ENCODE assay signal across 8 cellular contexts in the genomic region with DNA sequence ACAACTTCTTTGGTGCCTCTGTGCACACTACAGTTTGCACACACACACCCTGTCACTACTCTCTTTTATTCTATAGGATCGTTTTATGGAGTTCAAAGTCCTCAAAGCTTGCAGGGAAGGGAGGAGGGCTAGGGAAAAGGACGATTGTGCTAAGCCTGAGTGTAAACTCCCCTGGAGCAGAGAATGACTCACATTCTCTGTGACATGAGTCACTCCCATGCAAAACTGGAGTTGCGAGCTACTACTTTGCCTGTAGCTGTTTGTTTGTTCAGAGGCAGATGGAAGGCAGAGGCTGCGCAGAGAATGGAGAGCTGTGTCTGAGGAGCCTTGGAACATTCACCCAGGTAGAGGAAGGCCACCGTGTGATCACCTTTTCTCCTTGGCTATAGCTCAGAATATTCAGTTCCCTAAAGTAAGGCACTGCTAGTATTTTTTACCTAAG.
DNase-seq lines count a peak whose midpoint lies in the region; ATAC-seq, FAIRE-seq and TF ChIP-seq lines count a peak whose summit lies in the region.

No MANE protein-coding gene starts in this region.

- DNase-seq in AG04449 (ENCODE audit: low read depth, low spot score) (peak; percentile 45), NCI-H2107 (lab: John Stamatoyannopoulos, UW) (peak; percentile 17), K562 (ENCODE audit: extremely low read depth in 1 of 4, low spot score in 3 of 4) (peak; percentile 32 to 78 (median 55)), iris pigment epithelial cell (ENCODE audit: low read depth) (peak; percentile 95), germinal center (ENCODE audit: low spot score) (no peak)

- no peaks in the 10 kb centered on the region for H3K9me1 ChIP-seq in K562 (ENCODE audit: control insufficient read depth, insufficient read depth, low read length)

- CTCF ChIA-PET in AG04449 (lab: Yijun Ruan, JAX) (interaction anchor here (0.6 to 4.2 kb wide), 8 partner anchors 12 to 202 kb away, joined by 3 to 26 read pairs (median 3); no protein-coding TSS in a partner anchor), K562 (lab: Yijun Ruan, JAX; ENCODE audit: low intra/inter-chr PET ratio) (no interaction called here)

- peak; percentile 44; the same call in 1 of the 2 replicates for TF ChIP-seq EP300 in K562 (IDR thresholded peaks at IDR 0.05; ENCODE audit: low read length)

- H3K9ac ChIP-seq in K562 (ENCODE audit: insufficient read depth in 1 of 2, low read depth in 2 of 2, low read length in 2 of 2) (peak overlapping the region; percentile 14 to 39; a peak in 3 of 4 replicates), stomach smooth muscle (ENCODE audit: low read length in 2 of 2) (peak overlapping the region; percentile 2 to 43)

- H3K36me3 ChIP-seq in K562 (ENCODE audit: control insufficient read depth, insufficient read depth, low read length), result no peaks in the 10 kb centered on the region
- no peaks in the 10 kb centered on the region for H3K36me3 ChIP-seq in stomach smooth muscle (ENCODE audit: control insufficient read depth in 2 of 2, insufficient read depth in 2 of 2, low read length in 2 of 2)

- no peak for TF ChIP-seq POLR2A in K562 (conservative IDR thresholded peaks at IDR 0.05)

- H3K79me2 ChIP-seq in K562 (ENCODE audit: control insufficient read depth, insufficient read depth, low read length), result no peaks in the 10 kb centered on the region

- 3% methylated on average over 5 of the region's 5 CpGs for whole genome bisulfite sequencing in K562 (ENCODE audit: insufficient coverage, low coverage, missing lambda C conversion rate)

- BruUV-seq in K562 (replicated peaks; lab: Mats Ljungman, UMichigan), result no TSS peak

- H3K27me3 ChIP-seq in K562 (ENCODE audit: control insufficient read depth in 2 of 2, insufficient read depth in 2 of 2, low read length in 2 of 2) (no peaks in the 10 kb centered on the region), stomach smooth muscle (ENCODE audit: control insufficient read depth in 1 of 2, insufficient read depth in 2 of 2, low read length in 2 of 2) (no peaks in the 10 kb centered on the region)

- H3K27ac ChIP-seq in K562 (ENCODE audit: extremely low read depth, low read depth, low read length), result peak overlapping the region; percentile 48; the same call in 2 of the 3 replicates
- H3K27ac ChIP-seq in stomach smooth muscle (ENCODE audit: low read length), result no peak overlapping the region

- H3K4me2 ChIP-seq in K562 (ENCODE audit: insufficient read depth, low read length), result peak overlapping the region; percentile 63

- no peaks in the 10 kb centered on the region for H3K9me3 ChIP-seq in K562 (replicated peaks; ENCODE audit: control insufficient read depth, insufficient read depth, low read depth, low read length)
- no peaks in the 10 kb centered on the region for H3K9me3 ChIP-seq in stomach smooth muscle (ENCODE audit: control insufficient read depth in 2 of 2, low read length in 2 of 2)

- FAIRE-seq in K562 (lab: Jason Lieb, UNC), result peak; percentile 97

- ATAC-seq in GM18519 (IDR thresholded peaks at IDR 0.05; ENCODE audit: low FRiP score, unreplicated experiment) (peak; percentile 98), HG02938 (IDR thresholded peaks at IDR 0.05; ENCODE audit: unreplicated experiment) (peak; percentile 94), K562 (peak; percentile 96)

- POLR2A ChIA-PET in AG04449 (lab: Yijun Ruan, JAX), result interaction anchor here (0.9 to 1.4 kb wide), 3 partner anchors 16 to 82 kb away, joined by 3 to 5 read pairs (median 4); a partner anchor contains a TSS
- POLR2A ChIA-PET in K562 (lab: Yijun Ruan, JAX), result interaction anchor here (1.0 to 1.3 kb wide), 3 partner anchors 8 to 34 kb away, joined by 3 to 4 read pairs (median 3); no protein-coding TSS in a partner anchor

- TF ChIP-seq RAD21 in K562 (CRISPR knock-in tag; conservative IDR thresholded peaks at IDR 0.05 in 1 of 2, IDR thresholded peaks at IDR 0.05 in 1 of 2), result no peak

- no peak overlapping the region; the same call in none of the 2 replicates for H2AFZ ChIP-seq in K562 (ENCODE audit: low read depth, low read length)

- no peaks in the 10 kb centered on the region; a peak in 2 of 5 replicates for H3K4me1 ChIP-seq in K562 (replicated peaks in 1 of 2; ENCODE audit: control insufficient read depth in 2 of 2, insufficient read depth in 2 of 2, low read length in 2 of 2)
- peaks cover 10% of the 10 kb centered on the region for H3K4me1 ChIP-seq in stomach smooth muscle (ENCODE audit: control insufficient read depth, insufficient read depth, low read length)

- no peak for TF ChIP-seq CTCF in AG04449 (IDR thresholded peaks at IDR 0.05; ENCODE audit: insufficient read depth, low read length, missing control alignments)
- no peak for TF ChIP-seq CTCF in K562 (IDR thresholded peaks at IDR 0.05 in 2 of 3, conservative IDR thresholded peaks at IDR 0.05 in 1 of 3; ENCODE audit: insufficient read depth in 2 of 3, low read depth in 1 of 3, low read length in 3 of 3)

- H3K4me3 ChIP-seq in AG04449 (ENCODE audit: low read depth, low read length) (no peak overlapping the region), K562 (peak overlapping the region; percentile 10; the same call in 1 of the 2 replicates), stomach smooth muscle (ENCODE audit: low read length in 2 of 2) (peak overlapping the region; percentile 9 to 52)

- in situ Hi-C loops in K562 (cut with MboI), result no loop called here

- intact Hi-C loops in K562 (cut with micrococcal nuclease), result no loop called here

- H4K20me1 ChIP-seq in K562 (replicated peaks; ENCODE audit: control insufficient read depth, insufficient read depth, low read length), result no peaks in the 10 kb centered on the region

TF ChIP-seq in K562, 482 proteins besides CTCF, POLR2A, EP300 and RAD21 (continues in another document):
- TF ChIP-seq, protein P1, sequence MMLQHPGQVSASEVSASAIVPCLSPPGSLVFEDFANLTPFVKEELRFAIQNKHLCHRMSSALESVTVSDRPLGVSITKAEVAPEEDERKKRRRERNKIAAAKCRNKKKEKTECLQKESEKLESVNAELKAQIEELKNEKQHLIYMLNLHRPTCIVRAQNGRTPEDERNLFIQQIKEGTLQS (IDR thresholded peaks at IDR 0.05), result peak; percentile 97
- TF ChIP-seq, protein P1 (CRISPR knock-in tag; conservative IDR thresholded peaks at IDR 0.05), result peak; percentile 77; the same call in 1 of the 2 replicates
- TF ChIP-seq FOXK2 (conservative IDR thresholded peaks at IDR 0.05 in 1 of 2, IDR thresholded peaks at IDR 0.05 in 1 of 2; ENCODE audit: low read depth in 2 of 2) (peak; percentile 57 to 60), KDM4B (IDR thresholded peaks at IDR 0.05; ENCODE audit: borderline replicate concordance in 2 of 2, low read depth in 1 of 2) (no peak), MCM3 (IDR thresholded peaks at IDR 0.05) (no peak), GTF2E2 (tag; IDR thresholded peaks at IDR 0.05) (peak; percentile 71; the same call in 1 of the 2 replicates), HNRNPLL (IDR thresholded peaks at IDR 0.05; ENCODE audit: low read depth, low read length, poor library complexity, severe bottlenecking) (no peak), SMAD2 (IDR thresholded peaks at IDR 0.05; ENCODE audit: low read depth, low read length) (no peak), TEAD1 (CRISPR knock-in tag; IDR thresholded peaks at IDR 0.05) (peak in 1 of 2 experiments; percentile 72; a peak in 1 of 4 replicates), SUPT5H (IDR thresholded peaks at IDR 0.05) (no peak), CXXC5 (CRISPR knock-in tag; IDR thresholded peaks at IDR 0.05) (0 out of 2 replicates have a peak, but pooled peaks have one; percentile 19), TAF1 (IDR thresholded peaks at IDR 0.05; ENCODE audit: control insufficient read depth, extremely low read depth, insufficient read depth, low read length, severe bottlenecking) (peak; percentile 47), ETS2 (tag; IDR thresholded peaks at IDR 0.05; ENCODE audit: borderline replicate concordance, poor library complexity, severe bottlenecking) (no peak), SMARCC2 (IDR thresholded peaks at IDR 0.05; ENCODE audit: low read depth) (peak; percentile 64; the same call in 1 of the 2 replicates), JUN (IDR thresholded peaks at IDR 0.05; ENCODE audit: borderline replicate concordance, low read depth, low read length) (peak; percentile 97), JUN (CRISPR knock-in tag; IDR thresholded peaks at IDR 0.05; ENCODE audit: borderline replicate concordance) (no peak), NRF1 (conservative IDR thresholded peaks at IDR 0.05 in 1 of 2, IDR thresholded peaks at IDR 0.05 in 1 of 2) (peak; percentile 84 to 87), ARHGAP35 (IDR thresholded peaks at IDR 0.05; ENCODE audit: partially characterized antibody) (no peak), FOS (IDR thresholded peaks at IDR 0.05; ENCODE audit: extremely low read depth, insufficient read length) (peak; percentile 72), POLR2AphosphoS5 (IDR thresholded peaks at IDR 0.05; ENCODE audit: control insufficient read depth, insufficient read depth, low read depth, low read length) (0 out of 2 replicates have a peak, but pooled peaks have one; percentile 28), DPF2 (IDR thresholded peaks at IDR 0.05) (peak; percentile 86), JUND (IDR thresholded peaks at IDR 0.05; ENCODE audit: borderline replicate concordance, low read depth, low read length) (peak; percentile 98), JUND (tag; IDR thresholded peaks at IDR 0.05; ENCODE audit: borderline replicate concordance, low read depth, low read length) (peak; percentile 98), ADNP (tag; IDR thresholded peaks at IDR 0.05) (no peak)
- TF ChIP-seq, protein P2, sequence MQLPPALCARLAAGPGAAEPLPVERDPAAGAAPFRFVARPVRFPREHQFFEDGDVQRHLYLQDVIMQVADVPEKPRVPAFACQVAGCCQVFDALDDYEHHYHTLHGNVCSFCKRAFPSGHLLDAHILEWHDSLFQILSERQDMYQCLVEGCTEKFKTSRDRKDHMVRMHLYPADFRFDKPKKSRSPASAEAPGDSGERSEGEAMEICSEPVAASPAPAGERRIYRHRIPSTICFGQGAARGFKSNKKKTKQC (CRISPR knock-in tag; IDR thresholded peaks at IDR 0.05), result no peak
- TF ChIP-seq, protein P3, sequence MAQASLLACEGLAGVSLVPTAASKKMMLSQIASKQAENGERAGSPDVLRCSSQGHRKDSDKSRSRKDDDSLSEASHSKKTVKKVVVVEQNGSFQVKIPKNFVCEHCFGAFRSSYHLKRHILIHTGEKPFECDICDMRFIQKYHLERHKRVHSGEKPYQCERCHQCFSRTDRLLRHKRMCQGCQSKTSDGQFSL (CRISPR knock-in tag; IDR thresholded peaks at IDR 0.05), result no peak
- TF ChIP-seq, protein P3 (tag; IDR thresholded peaks at IDR 0.05), result no peak
